17 cellular contexts compared by ENCODE assay signal in the genomic region with DNA sequence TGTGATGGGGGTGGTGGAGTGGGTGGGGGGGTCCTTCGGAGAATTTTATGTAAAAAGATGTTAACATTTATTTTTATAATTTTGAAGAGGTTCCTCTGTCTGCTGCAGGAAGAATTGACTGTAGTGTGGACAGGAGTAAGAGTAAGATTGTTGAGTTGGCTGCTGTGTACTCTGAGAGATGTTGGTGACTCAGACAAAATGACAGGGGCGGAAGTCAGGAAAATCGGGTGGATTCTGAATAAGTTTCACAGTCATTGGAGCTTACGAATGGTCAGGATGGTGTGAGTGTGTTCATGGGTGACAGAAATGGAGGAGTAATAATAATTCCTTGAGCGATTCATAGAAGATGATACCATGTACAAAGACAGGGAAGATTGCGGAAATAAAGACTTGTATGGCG.
"Had no signal": no experiment of that assay in that cellular context is flagged by ENCODE, and none has a peak within 500 bp of the region (broad histone marks: within the 10 kb centered on the region; RNA-seq: fewer than 3 reads in every experiment).

No MANE protein-coding gene starts in this region.

- H3K27me3 ChIP-seq: foreskin keratinocyte, hepatocyte, pancreas had no signal

- H3K4me3 ChIP-seq: hepatocyte, lung, pancreas had no signal

- DNase-seq: dermis blood vessel endothelial cell; endodermal cell; erythroblast; head of caudate nucleus; left colon; left ventricle myocardium superior; naive B cell; occipital lobe; pancreas; right cardiac atrium; small intestine; stimulated activated CD4-positive, alpha-beta T cell treated with anti-CD3 and anti-CD28 coated beads, Interleukin-12 subunit alpha, Interleukin-12 subunit beta, amount 100 ng/mL, for 4 hours; stimulated activated naive CD4-positive, alpha-beta T cell treated with Interleukin-2 at 50 U/mL for 16 hours; trophoblast cell had no signal

- H3K79me2 ChIP-seq: hepatocyte had no signal

- H3K4me1 ChIP-seq: pancreas had no signal

- H3K9me3 ChIP-seq: pancreas had no signal

- H2AFZ ChIP-seq: hepatocyte had no signal

- H3K4me2 ChIP-seq: hepatocyte had no signal

- H3K36me3 ChIP-seq: pancreas had no signal

- H3K27ac ChIP-seq: foreskin keratinocyte, hepatocyte, pancreas had no signal
